In the genomic region with DNA sequence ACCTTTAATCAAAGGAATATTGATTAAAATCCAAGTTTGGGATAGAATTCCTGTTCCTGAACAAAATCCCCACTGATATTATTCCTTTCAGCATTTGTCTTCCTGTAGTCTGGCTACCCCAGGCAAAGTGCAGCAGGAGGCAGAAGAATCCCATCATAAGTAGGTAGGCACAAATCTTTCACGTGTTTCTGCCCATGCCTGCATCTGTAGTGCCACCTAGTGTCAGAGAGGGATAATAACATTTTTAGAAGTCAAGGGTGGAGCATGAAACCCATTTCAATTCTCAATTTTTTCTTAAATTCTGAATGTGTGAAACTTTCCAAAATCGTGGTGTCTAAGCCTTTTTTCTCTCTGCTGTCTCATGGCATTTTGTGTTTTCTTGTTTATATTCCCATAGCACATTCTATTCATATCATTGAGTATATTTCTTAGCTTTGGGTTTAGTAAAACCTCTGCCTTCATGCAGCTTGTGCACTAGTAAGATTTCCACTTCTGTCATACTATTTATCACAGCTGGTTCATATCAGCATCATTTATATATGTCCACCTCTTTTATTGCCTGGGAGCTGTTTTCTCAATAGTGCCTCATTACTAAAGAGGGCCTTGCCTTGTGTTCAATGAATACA, we compare ENCODE assay signal across 8 cellular contexts. TPM values are rescaled to one million over a fixed set of nuclear protein-coding genes. Genes with fewer than 3 reads are reported as not detected.
A peak's percentile ranks its signal among the peaks of the same experiment; 100 is the strongest.
DNase-seq lines count a peak whose midpoint lies in the region.

No MANE protein-coding gene starts in this region.

- H3K36me3 ChIP-seq in H7 (replicated peaks; ENCODE audit: control insufficient read depth, insufficient read depth, low read length) (no peaks in the 10 kb centered on the region), MG63 (no peaks in the 10 kb centered on the region)

- H3K9me3 ChIP-seq in MG63 = no peaks in the 10 kb centered on the region

- H3K27me3 ChIP-seq in H7 (ENCODE audit: control insufficient read depth, insufficient read depth, low read length) (no peaks in the 10 kb centered on the region), MG63 (no peaks in the 10 kb centered on the region)

- DNase-seq in activated effector memory CD4-positive, alpha-beta T cell treated with anti-CD3 and anti-CD28 coated beads, Interleukin-2, amount 50 U/mL, for 16 hours = peak; percentile 71
- DNase-seq in activated effector memory CD4-positive, alpha-beta T cell treated with Interleukin-2 at 50 U/mL for 16 hours = no peak
- DNase-seq in H7 (peak; percentile 46), MG63 (peak; percentile 43), RKO (ENCODE audit: low spot score) (peak; percentile 89), astrocyte of the hippocampus (ENCODE audit: low read depth, low spot score) (peak; percentile 72), iPS-NIHi11 (ENCODE audit: low spot score) (peak; percentile 78)
- peak; percentile 2 for DNase-seq in stimulated activated CD4-positive, alpha-beta T cell treated with anti-CD3 and anti-CD28 coated beads, Interleukin-2, amount 100 ng/mL, for 4 hours (ENCODE audit: low read depth)

- H3K4me3 ChIP-seq in H7 (ENCODE audit: insufficient read depth, low read depth, low read length) = no peak overlapping the region
- H3K4me3 ChIP-seq in MG63 = no peak overlapping the region

RNA-seq across cellular contexts. Expression of a gene that starts 47.8 kb away (rescaled TPM):
- total RNA-seq in H7 (2014; rRNA removed; shearing (Covaris generic)) = not detected in 2 replicates
- not detected in 2 replicates for total RNA-seq in MG63 (2014; rRNA removed; shearing (Covaris generic); ENCODE audit: low replicate concordance)

RNA-seq across cellular contexts. Expression of a gene that starts 53.3 kb away (rescaled TPM):
- total RNA-seq in H7 (2014; rRNA removed; shearing (Covaris generic)) = 0.42 TPM in 1 of 2 replicates, not detected in the other
- 0.15 and 1.3 TPM in 2 replicates for total RNA-seq in MG63 (2014; rRNA removed; shearing (Covaris generic); ENCODE audit: low replicate concordance)
